ENCODE assay signal across 8 cellular contexts in genomic region chr21:42164064-42164789, GRCh38. TPM values are rescaled to one million over a fixed set of nuclear protein-coding genes. Genes with fewer than 3 reads are reported as not detected.
DNase-seq lines count a peak whose midpoint lies in the region; ATAC-seq, FAIRE-seq and TF ChIP-seq lines count a peak whose summit lies in the region.

No MANE protein-coding gene starts in this region.

- H2AFZ ChIP-seq in PC-3 (ENCODE audit: low read length) = no peak overlapping the region

- FAIRE-seq in small intestine (lab: Jason Lieb, UNC) = no peak

- H3K4me3 ChIP-seq in PC-3 (ENCODE audit: low read length) (no peak overlapping the region), small intestine (ENCODE audit: low read depth in 1 of 2, low read length in 2 of 2) (no peak overlapping the region)

- no peaks in the 10 kb centered on the region for H3F3A ChIP-seq in PC-3 (ENCODE audit: low read length, unreplicated experiment)

- BruUV-seq in PC-3 (replicated peaks; lab: Mats Ljungman, UMichigan) = no TSS peak

- H3K36me3 ChIP-seq in PC-3 (ENCODE audit: low read depth, low read length) = no peaks in the 10 kb centered on the region
- H3K36me3 ChIP-seq in small intestine (ENCODE audit: control insufficient read depth in 2 of 2, insufficient read depth in 2 of 2, low read length in 2 of 2) = no peaks in the 10 kb centered on the region

- 34 to 60% (median 52%) methylated on average over 7 of the region's 7 CpGs for WGBS in small intestine, 3 donors

- no peak overlapping the region for H3K27ac ChIP-seq in 22Rv1
- H3K27ac ChIP-seq in PC-3 (ENCODE audit: low read length) = no peak overlapping the region
- H3K27ac ChIP-seq in small intestine (ENCODE audit: low read depth in 1 of 2, low read length in 1 of 2) = no peak overlapping the region

- H3K9me3 ChIP-seq in PC-3 (ENCODE audit: low read length) = no peaks in the 10 kb centered on the region
- no peaks in the 10 kb centered on the region for H3K9me3 ChIP-seq in small intestine (ENCODE audit: control insufficient read depth, low read depth)

- in situ Hi-C loops in GM13976 (cut with MboI; ENCODE audit: low sequenced_read_pairs, unreplicated experiment) = no loop called here

- H3K4me2 ChIP-seq in PC-3 (ENCODE audit: low read length) = no peak overlapping the region

- POLR2A ChIA-PET in PC-3 (lab: Charles Lee; ENCODE audit: unreplicated experiment) = no interaction called here

- H3K4me1 ChIP-seq in PC-3 (ENCODE audit: insufficient read depth, low read length) (0 out of 2 replicates have a peak, but pooled peaks cover 3% of the 10 kb centered on the region), small intestine (ENCODE audit: control insufficient read depth in 2 of 2, insufficient read depth in 1 of 2, low read depth in 1 of 2, low read length in 1 of 2) (no peaks in the 10 kb centered on the region)

- peak; percentile 79 for ATAC-seq in PC-3
- ATAC-seq in left ventricle myocardium superior = peak; percentile 91
- no peak for ATAC-seq in HG02970 (IDR thresholded peaks at IDR 0.05; ENCODE audit: low FRiP score, unreplicated experiment)

- CTCF ChIA-PET in PC-3 (lab: Charles Lee) = no interaction called here

- H3K79me2 ChIP-seq in PC-3 (ENCODE audit: low read length) = no peaks in the 10 kb centered on the region

- no peak overlapping the region for H3K9ac ChIP-seq in PC-3 (ENCODE audit: low read length)

- H3K27me3 ChIP-seq in PC-3 (ENCODE audit: low read length) = no peaks in the 10 kb centered on the region
- H3K27me3 ChIP-seq in small intestine (ENCODE audit: control insufficient read depth in 2 of 2, insufficient read depth in 2 of 2, low read length in 2 of 2) = no peaks in the 10 kb centered on the region

- H3K9me2 ChIP-seq in PC-3 (replicated peaks; ENCODE audit: low read length) = no peaks in the 10 kb centered on the region

- DNase-seq in GM13976 (ENCODE audit: low spot score) (peak; percentile 81), PC-3 (peak; percentile 44), left ventricle myocardium superior (peak; percentile 75), small intestine (peak; percentile 82), posterior vena cava (ENCODE audit: low spot score) (no peak)
- peak; percentile 13 for DNase-seq in activated gamma-delta T cell treated with anti-CD3 and anti-CD28 coated beads, Interleukin-2, amount 50 U/mL, for 16 hours (ENCODE audit: low read depth)

- intact Hi-C loops in PC-3 (cut with micrococcal nuclease) (loop anchor here (1.0 to 2.0 kb wide), 2 partner anchors 65 to 94 kb away; no protein-coding TSS in a partner anchor), left ventricle myocardium superior (cut with micrococcal nuclease) (loop anchor here (10.0 kb wide), 1 partner anchor 91 kb away; no protein-coding TSS in a partner anchor), posterior vena cava (cut with DNase I) (no loop called here)

- TF ChIP-seq CTCF in 22Rv1 (IDR thresholded peaks at IDR 0.05) (0 out of 2 replicates have a peak, but pooled peaks have one; percentile 15), GM13976 (IDR thresholded peaks at IDR 0.05; ENCODE audit: borderline replicate concordance, control extremely low read depth, extremely low read depth, insufficient read depth, missing control alignments) (peak; percentile 76), PC-3 (conservative IDR thresholded peaks at IDR 0.05; ENCODE audit: low read depth, low read length) (peak; percentile 75)

- no peaks in the 10 kb centered on the region for H4K20me1 ChIP-seq in PC-3 (ENCODE audit: low read length)

RNA-seq across cellular contexts. Expression of gene ABCG1, which starts 54.7 kb away (rescaled TPM):
- 0.66 and 2.0 TPM in 2 replicates for total RNA-seq in PC-3 (2014; rRNA removed)
- 11.1 TPM for total RNA-seq in left ventricle myocardium superior
- polyA plus RNA-seq in small intestine = 10 to 100 TPM; 12.4 to 46.5 (median 30.0) TPM
- 10 to 100 TPM; 11.8 to 12.4 TPM for total RNA-seq in posterior vena cava

Comparison
In these comparisons a context has a peak if more than half of its experiments do, and no peak if none do; other contexts are left out.
1. CTCF ChIP-seq: peak in every context shown above with its lines; median percentile 76 in GM13976; 75 in PC-3; 15 in 22Rv1.
2. intact Hi-C loops: an anchor here in PC-3 (1.0 to 2.0 kb wide) and left ventricle myocardium superior (10.0 kb wide); none called in posterior vena cava.